Comparison of ENCODE assay signal across 20 cellular contexts in the genomic region with DNA sequence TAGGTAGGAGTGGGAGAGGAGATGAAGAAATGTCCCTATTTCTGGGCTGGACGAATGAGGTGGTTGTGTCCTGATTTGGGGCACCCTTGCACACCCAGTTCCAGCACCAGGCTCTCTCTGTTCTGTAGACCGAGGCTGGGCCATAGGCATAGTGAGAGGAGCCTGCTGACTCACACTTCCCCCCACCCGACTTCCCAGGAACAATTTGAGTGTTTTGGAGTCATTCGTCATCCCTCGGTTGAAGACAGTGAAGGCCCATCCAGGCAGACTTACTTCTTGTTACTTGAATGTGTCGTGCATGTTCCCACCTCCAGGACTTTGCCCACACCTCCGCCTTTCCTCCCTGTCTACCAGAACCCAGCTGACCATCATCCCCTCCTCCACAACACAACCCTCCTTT.
DNase-seq lines count a peak whose midpoint lies in the region; ATAC-seq, FAIRE-seq and TF ChIP-seq lines count a peak whose summit lies in the region.
"Had no signal": no experiment of that assay in that cellular context is flagged by ENCODE, and none has a peak within 500 bp of the region (broad histone marks: within the 10 kb centered on the region; RNA-seq: fewer than 3 reads in every experiment).

No MANE protein-coding gene starts in this region.

- FAIRE-seq in astrocyte (lab: Jason Lieb, UNC): no peak
- no peak for FAIRE-seq in urothelium cell line (lab: Jason Lieb, UNC)
- FAIRE-seq: A204.1 had no signal

- H3K27ac Mint-ChIP-seq in activated T-cell treated with anti-CD3 and anti-CD28 coated beads, Interleukin-2, amount 50 U/mL, for 24 hours: no peak overlapping the region
- H3K27ac Mint-ChIP-seq in activated T-cell treated with anti-CD3 and anti-CD28 coated beads, Interleukin-2, amount 50 U/mL, for 72 hours: no peak overlapping the region
- no peak overlapping the region for H3K27ac Mint-ChIP-seq in astrocyte (ENCODE audit: unreplicated experiment)
- H3K27ac Mint-ChIP-seq: activated naive CD8-positive, alpha-beta T cell treated with anti-CD3 and anti-CD28 coated beads, Interleukin-2, amount 50 U/mL, for 24 hours; stimulated activated memory B cell treated with anti-CD40 and anti-IgM and Interleukin-4, amounts not matched to agents 10 μg/mL and 1 μg/mL and 100 μg/mL, for 72 hours had no signal

- peaks cover 6% of the 10 kb centered on the region for H3K4me1 Mint-ChIP-seq in activated T-cell treated with anti-CD3 and anti-CD28 coated beads, Interleukin-2, amount 50 U/mL, for 24 hours (ENCODE audit: low read depth)
- peaks cover 3% of the 10 kb centered on the region for H3K4me1 Mint-ChIP-seq in activated T-cell treated with anti-CD3 and anti-CD28 coated beads, Interleukin-2, amount 50 U/mL, for 72 hours (ENCODE audit: low read depth)
- H3K4me1 Mint-ChIP-seq in astrocyte (ENCODE audit: low read depth, unreplicated experiment): peaks cover 12% of the 10 kb centered on the region
- H3K4me1 Mint-ChIP-seq: stimulated activated memory B cell treated with anti-CD40 and anti-IgM and Interleukin-4, amounts not matched to agents 10 μg/mL and 1 μg/mL and 100 μg/mL, for 72 hours had no signal

- H3K9me3 ChIP-seq in astrocyte (ENCODE audit: insufficient read depth, low read depth, low read length): no peaks in the 10 kb centered on the region
- no peaks in the 10 kb centered on the region for H3K9me3 ChIP-seq in Karpas-422 (ENCODE audit: low read length)
- H3K9me3 ChIP-seq: mucosa of descending colon, tibial artery had no signal

- DNase-seq in activated T-cell treated with anti-CD3 and anti-CD28 coated beads, Interleukin-2, amount 50 U/mL, for 24 hours: peak; percentile 17
- DNase-seq in activated T-cell treated with anti-CD3 and anti-CD28 coated beads, Interleukin-2, amount 50 U/mL, for 72 hours: no peak
- DNase-seq in astrocyte (ENCODE audit: low read depth) (peak; percentile 26), head of caudate nucleus (peak in 38 of 42 donors; percentile 14 to 86 (median 56)), urothelium cell line (ENCODE audit: low spot score) (peak; percentile 22), Karpas-422 (no peak)
- no peak for DNase-seq in stimulated activated CD4-positive, alpha-beta T cell treated with anti-CD3 and anti-CD28 coated beads, Interleukin-2, amount 100 ng/mL, for 24 hours
- DNase-seq: activated CD8-positive, alpha-beta memory T cell treated with anti-CD3 and anti-CD28 coated beads for 24 hours; activated naive CD8-positive, alpha-beta T cell treated with anti-CD3 and anti-CD28 coated beads, Interleukin-2, amount 50 U/mL, for 24 hours; hippocampal formation; kidney glomerular epithelial cell; mucosa of descending colon; NCI-H1417 treated with DMSO at 0.1 percent for 48 hours; RPMI8226; stimulated activated CD4-positive, alpha-beta T cell treated with anti-CD3 and anti-CD28 coated beads, Interleukin-12 subunit alpha, Interleukin-12 subunit beta, amount 100 ng/mL, for 4 hours; tibial artery had no signal

- no peak for TF ChIP-seq CTCF in astrocyte (IDR thresholded peaks at IDR 0.05; ENCODE audit: insufficient read depth, low read depth, low read length)

- H3K27me3 ChIP-seq in astrocyte (ENCODE audit: insufficient read depth, low read length): no peaks in the 10 kb centered on the region
- no peaks in the 10 kb centered on the region for H3K27me3 ChIP-seq in Karpas-422 (ENCODE audit: low read length)
- H3K27me3 ChIP-seq: tibial artery had no signal

- H3K4me3 Mint-ChIP-seq in activated T-cell treated with anti-CD3 and anti-CD28 coated beads, Interleukin-2, amount 50 U/mL, for 24 hours: no peak overlapping the region
- no peak overlapping the region for H3K4me3 Mint-ChIP-seq in activated T-cell treated with anti-CD3 and anti-CD28 coated beads, Interleukin-2, amount 50 U/mL, for 72 hours
- no peak overlapping the region for H3K4me3 Mint-ChIP-seq in astrocyte (ENCODE audit: unreplicated experiment)
- H3K4me3 Mint-ChIP-seq: activated naive CD8-positive, alpha-beta T cell treated with anti-CD3 and anti-CD28 coated beads, Interleukin-2, amount 50 U/mL, for 24 hours; stimulated activated memory B cell treated with anti-CD40 and anti-IgM and Interleukin-4, amounts not matched to agents 10 μg/mL and 1 μg/mL and 100 μg/mL, for 72 hours had no signal

- H3K4me1 ChIP-seq in astrocyte (ENCODE audit: insufficient read depth, low read length): peaks cover under 1% of the 10 kb centered on the region
- peaks cover 38% of the 10 kb centered on the region for H3K4me1 ChIP-seq in Karpas-422 (ENCODE audit: low read length)

- no peak overlapping the region for H3K9ac ChIP-seq in astrocyte (ENCODE audit: low read length)
- H3K9ac ChIP-seq in Karpas-422 (ENCODE audit: low read length): no peak overlapping the region

- no peak for ATAC-seq in activated T-cell treated with anti-CD3 and anti-CD28 coated beads, Interleukin-2, amount 50 U/mL, for 72 hours (replicated peaks in 1 of 2)
- ATAC-seq in HG03565 (IDR thresholded peaks at IDR 0.05; ENCODE audit: unreplicated experiment): no peak
- ATAC-seq: activated naive CD8-positive, alpha-beta T cell treated with anti-CD3 and anti-CD28 coated beads, Interleukin-2, amount 50 U/mL, for 24 hours; mucosa of descending colon; stimulated activated memory B cell treated with anti-CD40 and anti-IgM and Interleukin-4, amounts not matched to agents 10 μg/mL and 1 μg/mL and 100 μg/mL, for 72 hours had no signal

- no peaks in the 10 kb centered on the region for H3K27me3 Mint-ChIP-seq in activated T-cell treated with anti-CD3 and anti-CD28 coated beads, Interleukin-2, amount 50 U/mL, for 24 hours
- H3K27me3 Mint-ChIP-seq in activated T-cell treated with anti-CD3 and anti-CD28 coated beads, Interleukin-2, amount 50 U/mL, for 72 hours (ENCODE audit: low read depth): no peaks in the 10 kb centered on the region
- H3K27me3 Mint-ChIP-seq in astrocyte (ENCODE audit: low read depth, unreplicated experiment): peaks cover 3% of the 10 kb centered on the region
- H3K27me3 Mint-ChIP-seq: activated naive CD8-positive, alpha-beta T cell treated with anti-CD3 and anti-CD28 coated beads, Interleukin-2, amount 50 U/mL, for 24 hours; stimulated activated memory B cell treated with anti-CD40 and anti-IgM and Interleukin-4, amounts not matched to agents 10 μg/mL and 1 μg/mL and 100 μg/mL, for 72 hours had no signal

- H3K79me2 ChIP-seq in astrocyte (ENCODE audit: insufficient read depth, low read length) (no peaks in the 10 kb centered on the region), Karpas-422 (ENCODE audit: low read length) (no peaks in the 10 kb centered on the region)

- intact Hi-C loops in head of caudate nucleus (cut with DNase I): loop anchor here (5.0 kb wide), 1 partner anchor 374 kb away; a partner anchor contains a TSS

- H3K36me3 ChIP-seq in astrocyte (ENCODE audit: insufficient read depth, low read length): no peaks in the 10 kb centered on the region
- H3K36me3 ChIP-seq in Karpas-422 (ENCODE audit: insufficient read depth, low read length): no peaks in the 10 kb centered on the region
- H3K36me3 ChIP-seq: tibial artery had no signal

- no peak overlapping the region for H3K27ac ChIP-seq in astrocyte (ENCODE audit: low read depth, low read length)
- H3K27ac ChIP-seq in Karpas-422 (ENCODE audit: low read length): no peak overlapping the region
- H3K27ac ChIP-seq: C4-2B, tibial artery had no signal

- H3K9me3 Mint-ChIP-seq in activated T-cell treated with anti-CD3 and anti-CD28 coated beads, Interleukin-2, amount 50 U/mL, for 24 hours: no peaks in the 10 kb centered on the region
- H3K9me3 Mint-ChIP-seq in activated T-cell treated with anti-CD3 and anti-CD28 coated beads, Interleukin-2, amount 50 U/mL, for 72 hours: no peaks in the 10 kb centered on the region
- H3K9me3 Mint-ChIP-seq in astrocyte (ENCODE audit: unreplicated experiment): no peaks in the 10 kb centered on the region
- H3K9me3 Mint-ChIP-seq: activated naive CD8-positive, alpha-beta T cell treated with anti-CD3 and anti-CD28 coated beads, Interleukin-2, amount 50 U/mL, for 24 hours; stimulated activated memory B cell treated with anti-CD40 and anti-IgM and Interleukin-4, amounts not matched to agents 10 μg/mL and 1 μg/mL and 100 μg/mL, for 72 hours had no signal

- H3K36me3 Mint-ChIP-seq in activated T-cell treated with anti-CD3 and anti-CD28 coated beads, Interleukin-2, amount 50 U/mL, for 24 hours (ENCODE audit: low read depth): no peaks in the 10 kb centered on the region
- H3K36me3 Mint-ChIP-seq in activated T-cell treated with anti-CD3 and anti-CD28 coated beads, Interleukin-2, amount 50 U/mL, for 72 hours (ENCODE audit: insufficient read depth in 2 of 2): no peaks in the 10 kb centered on the region
- H3K36me3 Mint-ChIP-seq in astrocyte (ENCODE audit: low read depth, unreplicated experiment): peaks cover 3% of the 10 kb centered on the region
- H3K36me3 Mint-ChIP-seq: stimulated activated memory B cell treated with anti-CD40 and anti-IgM and Interleukin-4, amounts not matched to agents 10 μg/mL and 1 μg/mL and 100 μg/mL, for 72 hours had no signal

- H2AFZ ChIP-seq in astrocyte (ENCODE audit: low read depth, low read length) (no peak overlapping the region), Karpas-422 (ENCODE audit: low read length) (no peak overlapping the region)

- H3K4me2 ChIP-seq in astrocyte (ENCODE audit: low read length) (no peak overlapping the region), Karpas-422 (ENCODE audit: low read depth, low read length, poor library complexity, severe bottlenecking) (no peak overlapping the region)

- H3K4me3 ChIP-seq in astrocyte (ENCODE audit: insufficient read depth, low read depth, low read length) (no peak overlapping the region), Karpas-422 (ENCODE audit: low read length) (no peak overlapping the region)
- H3K4me3 ChIP-seq: mucosa of descending colon, tibial artery had no signal

- H4K20me1 ChIP-seq in astrocyte (ENCODE audit: insufficient read depth, low read length): peaks cover 23% of the 10 kb centered on the region
- peaks cover 11% of the 10 kb centered on the region; the same call in 1 of the 2 replicates for H4K20me1 ChIP-seq in Karpas-422 (ENCODE audit: insufficient read depth, low read depth, low read length)

- H3K9me2 ChIP-seq in Karpas-422 (replicated peaks; ENCODE audit: insufficient read depth, low read length): no peaks in the 10 kb centered on the region

Comparison
In these comparisons a context has a peak if more than half of its experiments do, and no peak if none do; other contexts are left out.
1. DNase-seq: peak in activated T-cell treated with anti-CD3 and anti-CD28 coated beads, Interleukin-2, amount 50 U/mL, for 24 hours (single experiment), astrocyte (single experiment), head of caudate nucleus (38 of 42) and urothelium cell line (single experiment); none in activated T-cell treated with anti-CD3 and anti-CD28 coated beads, Interleukin-2, amount 50 U/mL, for 72 hours (0 of 2), stimulated activated CD4-positive, alpha-beta T cell treated with anti-CD3 and anti-CD28 coated beads, Interleukin-2, amount 100 ng/mL, for 24 hours (0 of 2) and Karpas-422 (single experiment).